Comparison of ENCODE assay signal across 21 cellular contexts in the genomic region with DNA sequence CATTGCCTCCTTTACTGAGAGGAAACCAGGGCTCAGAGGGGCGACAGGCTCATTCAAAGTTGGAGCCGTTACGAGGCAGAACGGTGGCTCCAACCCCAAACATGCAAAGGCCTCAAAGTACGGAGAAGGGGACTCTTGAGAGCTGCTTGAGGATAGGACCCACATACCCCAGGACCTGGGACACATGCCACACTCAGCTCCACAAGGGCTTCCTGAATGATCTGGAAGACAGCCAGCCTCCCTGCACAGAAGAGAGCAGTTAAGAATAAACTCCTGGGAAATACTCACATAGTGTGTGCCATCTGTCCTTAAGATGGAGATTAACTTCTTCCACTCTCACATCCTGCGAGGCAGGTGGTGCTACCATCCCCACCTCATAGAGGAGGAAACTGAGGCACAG. TPM values are rescaled to one million over a fixed set of nuclear protein-coding genes. Genes with fewer than 3 reads are reported as not detected.
DNase-seq lines count a peak whose midpoint lies in the region; ATAC-seq and TF ChIP-seq lines count a peak whose summit lies in the region.
"Had no signal": no experiment of that assay in that cellular context is flagged by ENCODE, and none has a peak within 500 bp of the region (broad histone marks: within the 10 kb centered on the region; RNA-seq: fewer than 3 reads in every experiment).

No MANE protein-coding gene starts in this region.

- no peaks in the 10 kb centered on the region for H3K27me3 ChIP-seq in right atrium auricular region
- H3K27me3 ChIP-seq in WERI-Rb-1 (ENCODE audit: insufficient read depth, low read depth, severe bottlenecking), result no peaks in the 10 kb centered on the region
- H3K27me3 ChIP-seq in upper lobe of right lung, result no peaks in the 10 kb centered on the region
- H3K27me3 ChIP-seq: colonic mucosa, hepatocyte, suprapubic skin had no signal

- DNase-seq in Right ventricle myocardium superior (no peak), right atrium auricular region (ENCODE audit: low spot score) (no peak), WERI-Rb-1 (no peak), left cardiac atrium (no peak), upper lobe of right lung (no peak), NCI-H526 (lab: John Stamatoyannopoulos, UW) (no peak)
- DNase-seq: ACHN; activated CD4-positive, alpha-beta T cell treated with anti-CD3 and anti-CD28 coated beads, Interleukin-2, amount 50 U/mL, for 48 hours; activated naive CD8-positive, alpha-beta T cell treated with anti-CD3 and anti-CD28 coated beads, Interleukin-2, amount 50 U/mL, for 24 hours; activated T-cell treated with anti-CD3 and anti-CD28 coated beads, Interleukin-2, amount 50 U/mL, for 72 hours; colonic mucosa; Karpas-422; NCI-H1436 treated with DMSO at 0.1 percent for 48 hours; SK-N-SH had no signal

- H3K27ac ChIP-seq in right atrium auricular region, result no peak overlapping the region
- peak overlapping the region; percentile 33; the same call in 1 of the 2 replicates for H3K27ac ChIP-seq in WERI-Rb-1
- no peak overlapping the region for H3K27ac ChIP-seq in upper lobe of right lung
- H3K27ac ChIP-seq: colonic mucosa, hepatocyte, HL-60, suprapubic skin had no signal

- H3K4me3 ChIP-seq in right atrium auricular region (no peak overlapping the region), WERI-Rb-1 (ENCODE audit: low read depth, low read length) (no peak overlapping the region), upper lobe of right lung (no peak overlapping the region)
- H3K4me3 ChIP-seq: colonic mucosa, hepatocyte, suprapubic skin had no signal

- TF ChIP-seq CTCF in right atrium auricular region (IDR thresholded peaks at IDR 0.05) (no peak), WERI-Rb-1 (IDR thresholded peaks at IDR 0.05; ENCODE audit: low read depth, low read length) (no peak), upper lobe of right lung (IDR thresholded peaks at IDR 0.05) (no peak)

- H3K36me3 ChIP-seq in right atrium auricular region (peaks cover 87% of the 10 kb centered on the region), WERI-Rb-1 (no peaks in the 10 kb centered on the region), upper lobe of right lung (peaks cover 88% of the 10 kb centered on the region)

- ATAC-seq in Right ventricle myocardium superior (ENCODE audit: poor library complexity) (peak; percentile 77), left cardiac atrium (peak; percentile 8 to 62), upper lobe of right lung (peak; percentile 51), GM19467 (IDR thresholded peaks at IDR 0.05; ENCODE audit: unreplicated experiment) (no peak), GM18867 (IDR thresholded peaks at IDR 0.05; ENCODE audit: unreplicated experiment) (no peak)
- ATAC-seq: activated naive CD8-positive, alpha-beta T cell treated with anti-CD3 and anti-CD28 coated beads, Interleukin-2, amount 50 U/mL, for 24 hours; activated T-cell treated with anti-CD3 and anti-CD28 coated beads, Interleukin-2, amount 50 U/mL, for 72 hours had no signal

- H3K4me1 ChIP-seq in right atrium auricular region, result peaks cover 0 to 12% of the 10 kb centered on the region in 2 donors
- H3K4me1 ChIP-seq in upper lobe of right lung, result no peaks in the 10 kb centered on the region
- H3K4me1 ChIP-seq: colonic mucosa, suprapubic skin had no signal

- no peaks in the 10 kb centered on the region for H3K9me3 ChIP-seq in right atrium auricular region
- no peaks in the 10 kb centered on the region for H3K9me3 ChIP-seq in WERI-Rb-1 (ENCODE audit: severe bottlenecking)
- no peaks in the 10 kb centered on the region for H3K9me3 ChIP-seq in upper lobe of right lung
- H3K9me3 ChIP-seq: colonic mucosa, SK-N-SH, suprapubic skin had no signal

- intact Hi-C loops in Right ventricle myocardium superior (cut with DNase I), result no loop called here
- intact Hi-C loops in left cardiac atrium (cut with DNase I), result no loop called here
- intact Hi-C loops in upper lobe of right lung (cut with DNase I), result no loop called here

RNA-seq across cellular contexts. Expression of a gene that starts 26.6 kb away (rescaled TPM):
- 0.70 TPM for total RNA-seq in Right ventricle myocardium superior
- 1 to 10 TPM in 1 of 2 donors, under 1 TPM in 1; 0.28 to 1.1 TPM for total RNA-seq in right atrium auricular region
- 1 to 10 TPM in 1 of 2 donors, under 1 TPM in 1; 0.50 to 2.1 TPM for total RNA-seq in left cardiac atrium
- not detected for total RNA-seq in upper lobe of right lung
- total RNA-seq: epithelial cell of proximal tubule had no signal

RNA-seq across cellular contexts. Expression of a gene that starts 39.5 kb away (rescaled TPM):
- 26.8 TPM for total RNA-seq in Right ventricle myocardium superior
- total RNA-seq in right atrium auricular region, result 10 to 100 TPM; 16.6 to 33.0 TPM
- total RNA-seq in left cardiac atrium, result 10 to 100 TPM; 31.1 to 39.6 TPM
- total RNA-seq in upper lobe of right lung, result 59.2 TPM

RNA-seq across cellular contexts. Expression of a gene that starts 42.6 kb away (rescaled TPM):
- total RNA-seq in Right ventricle myocardium superior, result not detected
- not detected for total RNA-seq in right atrium auricular region
- not detected for total RNA-seq in left cardiac atrium
- not detected for total RNA-seq in upper lobe of right lung
- total RNA-seq: activated T-cell treated with anti-CD3 and anti-CD28 coated beads, Interleukin-2, amount 50 U/mL, for 72 hours; colonic mucosa; epithelial cell of proximal tubule; hepatocyte; pulmonary artery endothelial cell; suprapubic skin had no signal

Comparison
In these comparisons a context has a peak if more than half of its experiments do, and no peak if none do; other contexts are left out.
1. ATAC-seq: peak in Right ventricle myocardium superior (single experiment), left cardiac atrium (2 of 2) and upper lobe of right lung (single experiment); none in GM19467 (single experiment) and GM18867 (single experiment).